Comparison of ENCODE assay signal across 11 cellular contexts in the genomic region with DNA sequence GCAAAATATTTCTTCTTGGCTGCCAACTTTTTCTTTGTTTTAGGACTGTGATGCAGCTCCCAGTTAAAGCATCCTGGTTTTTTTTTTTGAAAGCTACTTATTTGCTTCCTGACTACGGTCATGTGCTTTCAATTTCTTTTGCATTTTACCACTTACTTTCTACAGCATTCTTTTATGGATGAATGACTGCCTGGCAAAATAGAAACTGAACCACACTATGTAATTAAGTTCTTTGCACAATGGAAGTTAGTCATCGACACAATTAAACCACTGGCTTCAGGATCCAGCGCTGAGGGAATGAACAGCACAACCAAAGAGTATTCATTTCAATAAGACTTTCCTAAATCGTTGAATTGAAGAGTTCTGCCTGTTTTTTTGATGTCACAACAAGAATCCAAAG.
DNase-seq lines count a peak whose midpoint lies in the region; ATAC-seq and TF ChIP-seq lines count a peak whose summit lies in the region.
"Had no signal": no experiment of that assay in that cellular context is flagged by ENCODE, and none has a peak within 500 bp of the region (broad histone marks: within the 10 kb centered on the region; RNA-seq: fewer than 3 reads in every experiment).

No MANE protein-coding gene starts in this region.

- H3K36me3 ChIP-seq in colonic mucosa, result no peaks in the 10 kb centered on the region
- H3K36me3 ChIP-seq: thyroid gland had no signal

- peaks cover 4% of the 10 kb centered on the region; the same call in 1 of the 2 replicates for H3K9me3 Mint-ChIP-seq in HFFc6

- 64% methylated on average over 4 of the region's 4 CpGs for WGBS in right cardiac atrium

- no peaks in the 10 kb centered on the region for H3K27me3 ChIP-seq in right cardiac atrium (ENCODE audit: control insufficient read depth, insufficient read depth)
- no peaks in the 10 kb centered on the region for H3K27me3 ChIP-seq in colonic mucosa
- H3K27me3 ChIP-seq: thyroid gland had no signal

- DNase-seq in AG08395 (ENCODE audit: low spot score) (peak; percentile 57), HFFc6 (no peak), amniotic stem cell (lab: John Stamatoyannopoulos, UW) (peak; percentile 19), kidney tubule cell (ENCODE audit: low spot score) (peak; percentile 87), right cardiac atrium (no peak), colonic mucosa (no peak), T-helper 17 cell (no peak), middle frontal gyrus (ENCODE audit: extremely low spot score, low spot score) (no peak)
- DNase-seq: activated CD8-positive, alpha-beta memory T cell treated with anti-CD3 and anti-CD28 coated beads, Interleukin-2, amount 50 U/mL, for 4 hours; AML-193 had no signal

- ATAC-seq in right cardiac atrium (no peak), T-helper 17 cell (no peak)

- H3K27me3 Mint-ChIP-seq in HFFc6 (ENCODE audit: insufficient read depth) (no peaks in the 10 kb centered on the region), T-helper 17 cell (no peaks in the 10 kb centered on the region)

- H3K9me3 ChIP-seq in right cardiac atrium (ENCODE audit: control insufficient read depth, low read length) (no peaks in the 10 kb centered on the region), colonic mucosa (no peaks in the 10 kb centered on the region), T-helper 17 cell (ENCODE audit: control insufficient read depth, low read length, poor library complexity, severe bottlenecking) (no peaks in the 10 kb centered on the region)
- H3K9me3 ChIP-seq: thyroid gland had no signal

- peak overlapping the region; percentile 44; the same call in 1 of the 2 replicates for H3K4me3 Mint-ChIP-seq in HFFc6
- H3K4me3 Mint-ChIP-seq in T-helper 17 cell, result no peak overlapping the region

- H3K4me3 ChIP-seq in right cardiac atrium (ENCODE audit: low read length) (no peak overlapping the region), colonic mucosa (no peak overlapping the region)
- H3K4me3 ChIP-seq: thyroid gland had no signal

- H3K4me1 Mint-ChIP-seq in HFFc6 (ENCODE audit: low read depth) (peaks cover 11% of the 10 kb centered on the region; the same call in 1 of the 2 replicates), T-helper 17 cell (no peaks in the 10 kb centered on the region)

- intact Hi-C loops in right cardiac atrium (cut with DNase I), result no loop called here
- intact Hi-C loops in colonic mucosa (cut with DNase I), result no loop called here

- H3K27ac ChIP-seq in right cardiac atrium (ENCODE audit: low read length), result no peak overlapping the region
- no peak overlapping the region for H3K27ac ChIP-seq in colonic mucosa
- H3K27ac ChIP-seq: thyroid gland had no signal

- no peaks in the 10 kb centered on the region for H3K36me3 Mint-ChIP-seq in HFFc6 (ENCODE audit: low read depth)
- H3K36me3 Mint-ChIP-seq in T-helper 17 cell (ENCODE audit: low read depth), result no peaks in the 10 kb centered on the region

- H3K4me1 ChIP-seq in right cardiac atrium (ENCODE audit: control insufficient read depth, insufficient read depth, low read length) (no peaks in the 10 kb centered on the region), colonic mucosa (no peaks in the 10 kb centered on the region)
- H3K4me1 ChIP-seq: thyroid gland had no signal

- TF ChIP-seq CTCF in HFFc6 (IDR thresholded peaks at IDR 0.05) (no peak), colonic mucosa (IDR thresholded peaks at IDR 0.05) (no peak)

- H3K9ac ChIP-seq in colonic mucosa (ENCODE audit: low read depth in 2 of 2, low read length in 2 of 2), result no peak overlapping the region

- H3K27ac Mint-ChIP-seq in HFFc6, result no peak overlapping the region
- no peak overlapping the region for H3K27ac Mint-ChIP-seq in T-helper 17 cell

Comparison
In these comparisons a context has a peak if more than half of its experiments do, and no peak if none do; other contexts are left out.
1. DNase-seq: peak in AG08395 (single experiment), amniotic stem cell (single experiment) and kidney tubule cell (single experiment); none in HFFc6 (single experiment), right cardiac atrium (0 of 3), colonic mucosa (single experiment), T-helper 17 cell (0 of 3) and middle frontal gyrus (single experiment).